Comparison of ENCODE assay signal across 8 cellular contexts in the genomic region with DNA sequence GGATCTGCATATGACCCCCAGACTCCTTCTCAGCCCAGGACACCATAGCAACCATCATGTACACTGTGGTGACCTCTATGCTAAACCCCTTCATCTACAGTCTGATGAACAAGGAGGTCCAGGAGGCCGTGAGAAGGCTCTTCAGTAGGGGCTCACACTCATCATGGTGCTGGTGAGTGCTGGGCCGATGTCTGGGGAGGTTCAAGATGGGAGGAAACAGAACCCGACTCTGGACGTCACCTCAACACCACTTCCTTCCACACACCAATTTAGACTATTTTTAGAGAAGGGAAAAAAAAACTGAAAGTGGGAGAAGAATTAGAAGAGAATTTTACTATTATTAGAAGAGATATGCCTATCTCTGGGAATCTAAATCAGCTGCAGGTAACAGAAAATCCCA. TPM values are rescaled to one million over a fixed set of nuclear protein-coding genes. Genes with fewer than 3 reads are reported as not detected.
DNase-seq lines count a peak whose midpoint lies in the region; ATAC-seq lines count a peak whose summit lies in the region.
"Not testable (repeated sequence)": the region's sequence is repeated elsewhere in the genome, so short reads cannot be mapped to it uniquely, and the experiment has no call there.

No MANE protein-coding gene starts in this region.

- H3K27me3 ChIP-seq in CD8-positive, alpha-beta memory T cell (ENCODE audit: insufficient read depth, low read length, poor library complexity, severe bottlenecking), result not testable (repeated sequence)

- H3K36me3 ChIP-seq in CD8-positive, alpha-beta memory T cell (ENCODE audit: insufficient read depth, low read length), result not testable (repeated sequence)

- not testable (repeated sequence) for H3K4me3 ChIP-seq in CD8-positive, alpha-beta memory T cell (ENCODE audit: low read length)

- H3K4me3 Mint-ChIP-seq in CD8-positive, alpha-beta memory T cell, result peak overlapping the region in 6 of 7 donors; percentile 33 to 74 (median 65)
- peak overlapping the region; percentile 76 for H3K4me3 Mint-ChIP-seq in T-helper 2 cell treated with Interferon-gamma antibody and Interleukin-4, amounts not matched to agents 5 μg/mL and 100 μg/mL, for 36 hours
- H3K4me3 Mint-ChIP-seq in activated CD8-positive, alpha-beta memory T cell treated with anti-CD3 and anti-CD28 coated beads, Interleukin-2, amount 10 ng/mL, durations not matched to agents 7 days and 5 days, result peak overlapping the region; percentile 72
- peak overlapping the region; percentile 51 for H3K4me3 Mint-ChIP-seq in activated T-helper 2 cell treated with anti-CD3 and anti-CD28 coated beads, Interferon-gamma antibody, Interleukin-2, Interleukin-4, amounts not matched to agents 10 μg/mL and 5 μg/mL and 100 μg/mL, durations not matched to agents 14 hours and 24 hours and 36 hours (ENCODE audit: low read depth)
- H3K4me3 Mint-ChIP-seq in activated naive CD8-positive, alpha-beta T cell treated with anti-CD3 and anti-CD28 coated beads for 36 hours, result peak overlapping the region; percentile 80
- peak overlapping the region; percentile 54 to 80 for H3K4me3 Mint-ChIP-seq in effector memory CD8-positive, alpha-beta T cell
- H3K4me3 Mint-ChIP-seq in naive thymus-derived CD8-positive, alpha-beta T cell, result peak overlapping the region; percentile 12 to 84 (median 69)
- peak overlapping the region; percentile 85 for H3K4me3 Mint-ChIP-seq in stimulated activated naive CD8-positive, alpha-beta T cell treated with anti-CD3 and anti-CD28 coated beads, Interleukin-15, amount 100 ng/mL, for 72 hours

- not testable (repeated sequence) for H3K36me3 Mint-ChIP-seq in CD8-positive, alpha-beta memory T cell; T-helper 2 cell treated with Interferon-gamma antibody and Interleukin-4, amounts not matched to agents 5 μg/mL and 100 μg/mL, for 36 hours (ENCODE audit: low read depth); activated CD8-positive, alpha-beta memory T cell treated with anti-CD3 and anti-CD28 coated beads, Interleukin-2, amount 10 ng/mL, durations not matched to agents 7 days and 5 days; activated T-helper 2 cell treated with anti-CD3 and anti-CD28 coated beads, Interferon-gamma antibody, Interleukin-2, Interleukin-4, amounts not matched to agents 10 μg/mL and 5 μg/mL and 100 μg/mL, durations not matched to agents 14 hours and 24 hours and 36 hours (ENCODE audit: low read depth); activated naive CD8-positive, alpha-beta T cell treated with anti-CD3 and anti-CD28 coated beads for 36 hours; effector memory CD8-positive, alpha-beta T cell (ENCODE audit: insufficient read depth); naive thymus-derived CD8-positive, alpha-beta T cell

- H3K27ac ChIP-seq in CD8-positive, alpha-beta memory T cell (ENCODE audit: low read depth, low read length), result not testable (repeated sequence)

- ATAC-seq in activated CD8-positive, alpha-beta memory T cell treated with anti-CD3 and anti-CD28 coated beads, Interleukin-2, amount 10 ng/mL, durations not matched to agents 7 days and 5 days, result peak; percentile 57
- peak; percentile 24 for ATAC-seq in effector memory CD8-positive, alpha-beta T cell (replicated peaks)
- ATAC-seq in naive thymus-derived CD8-positive, alpha-beta T cell, result peak in 1 of 2 donors; percentile 72
- peak; percentile 55 for ATAC-seq in stimulated activated naive CD8-positive, alpha-beta T cell treated with anti-CD3 and anti-CD28 coated beads, Interleukin-15, amount 100 ng/mL, for 72 hours

- CTCF ChIA-PET in CD8-positive, alpha-beta memory T cell (lab: Charles Lee); activated CD8-positive, alpha-beta memory T cell treated with anti-CD3 and anti-CD28 coated beads, Interleukin-2, amount 10 ng/mL, durations not matched to agents 7 days and 5 days (lab: Charles Lee): not testable (repeated sequence)

- DNase-seq in CD8-positive, alpha-beta memory T cell; T-helper 2 cell treated with Interferon-gamma antibody and Interleukin-4, amounts not matched to agents 5 μg/mL and 100 μg/mL, for 36 hours (ENCODE audit: low spot score); activated CD8-positive, alpha-beta memory T cell treated with anti-CD3 and anti-CD28 coated beads, Interleukin-2, amount 10 ng/mL, durations not matched to agents 7 days and 5 days; activated T-helper 2 cell treated with anti-CD3 and anti-CD28 coated beads, Interferon-gamma antibody, Interleukin-2, Interleukin-4, amounts not matched to agents 10 μg/mL and 5 μg/mL and 100 μg/mL, durations not matched to agents 14 hours and 24 hours and 36 hours (ENCODE audit: low spot score); activated naive CD8-positive, alpha-beta T cell treated with anti-CD3 and anti-CD28 coated beads for 36 hours; effector memory CD8-positive, alpha-beta T cell; naive thymus-derived CD8-positive, alpha-beta T cell; stimulated activated naive CD8-positive, alpha-beta T cell treated with anti-CD3 and anti-CD28 coated beads, Interleukin-15, amount 100 ng/mL, for 72 hours: not testable (repeated sequence)

- H3K9me3 ChIP-seq in CD8-positive, alpha-beta memory T cell (ENCODE audit: low read length), result not testable (repeated sequence)

- H3K9me3 Mint-ChIP-seq in CD8-positive, alpha-beta memory T cell; T-helper 2 cell treated with Interferon-gamma antibody and Interleukin-4, amounts not matched to agents 5 μg/mL and 100 μg/mL, for 36 hours; activated CD8-positive, alpha-beta memory T cell treated with anti-CD3 and anti-CD28 coated beads, Interleukin-2, amount 10 ng/mL, durations not matched to agents 7 days and 5 days (ENCODE audit: low read depth); activated T-helper 2 cell treated with anti-CD3 and anti-CD28 coated beads, Interferon-gamma antibody, Interleukin-2, Interleukin-4, amounts not matched to agents 10 μg/mL and 5 μg/mL and 100 μg/mL, durations not matched to agents 14 hours and 24 hours and 36 hours; activated naive CD8-positive, alpha-beta T cell treated with anti-CD3 and anti-CD28 coated beads for 36 hours; effector memory CD8-positive, alpha-beta T cell; naive thymus-derived CD8-positive, alpha-beta T cell; stimulated activated naive CD8-positive, alpha-beta T cell treated with anti-CD3 and anti-CD28 coated beads, Interleukin-15, amount 100 ng/mL, for 72 hours: not testable (repeated sequence)

- intact Hi-C loops in activated T-helper 2 cell treated with anti-CD3 and anti-CD28 coated beads, Interferon-gamma antibody, Interleukin-2, Interleukin-4, amounts not matched to agents 10 μg/mL and 5 μg/mL and 100 μg/mL, durations not matched to agents 14 hours and 24 hours and 36 hours (cut with micrococcal nuclease), result not testable (repeated sequence)

- POLR2A ChIA-PET in CD8-positive, alpha-beta memory T cell (lab: Charles Lee); naive thymus-derived CD8-positive, alpha-beta T cell (lab: Charles Lee): not testable (repeated sequence)

- peaks cover 10 to 15% (median 15%) of the 10 kb centered on the region in 3 donors for H3K4me1 Mint-ChIP-seq in CD8-positive, alpha-beta memory T cell
- H3K4me1 Mint-ChIP-seq in T-helper 2 cell treated with Interferon-gamma antibody and Interleukin-4, amounts not matched to agents 5 μg/mL and 100 μg/mL, for 36 hours (ENCODE audit: low read depth), result peaks cover 11% of the 10 kb centered on the region
- peaks cover 16% of the 10 kb centered on the region for H3K4me1 Mint-ChIP-seq in activated CD8-positive, alpha-beta memory T cell treated with anti-CD3 and anti-CD28 coated beads, Interleukin-2, amount 10 ng/mL, durations not matched to agents 7 days and 5 days
- H3K4me1 Mint-ChIP-seq in activated T-helper 2 cell treated with anti-CD3 and anti-CD28 coated beads, Interferon-gamma antibody, Interleukin-2, Interleukin-4, amounts not matched to agents 10 μg/mL and 5 μg/mL and 100 μg/mL, durations not matched to agents 14 hours and 24 hours and 36 hours (ENCODE audit: low read depth), result peaks cover 12% of the 10 kb centered on the region
- peaks cover 19% of the 10 kb centered on the region for H3K4me1 Mint-ChIP-seq in activated naive CD8-positive, alpha-beta T cell treated with anti-CD3 and anti-CD28 coated beads for 36 hours
- H3K4me1 Mint-ChIP-seq in effector memory CD8-positive, alpha-beta T cell (ENCODE audit: low read depth in 2 of 2), result peaks cover 8 to 11% of the 10 kb centered on the region in 2 donors
- H3K4me1 Mint-ChIP-seq in naive thymus-derived CD8-positive, alpha-beta T cell, result peaks cover 10 to 26% (median 21%) of the 10 kb centered on the region in 4 donors
- peaks cover 19% of the 10 kb centered on the region for H3K4me1 Mint-ChIP-seq in stimulated activated naive CD8-positive, alpha-beta T cell treated with anti-CD3 and anti-CD28 coated beads, Interleukin-15, amount 100 ng/mL, for 72 hours

- not testable (repeated sequence) for H3K4me1 ChIP-seq in CD8-positive, alpha-beta memory T cell (ENCODE audit: insufficient read depth, low read length)

- H3K27ac Mint-ChIP-seq in CD8-positive, alpha-beta memory T cell, result peak overlapping the region in 3 of 8 donors; percentile 19 to 65 (median 47)
- peak overlapping the region; percentile 50 for H3K27ac Mint-ChIP-seq in T-helper 2 cell treated with Interferon-gamma antibody and Interleukin-4, amounts not matched to agents 5 μg/mL and 100 μg/mL, for 36 hours
- H3K27ac Mint-ChIP-seq in activated CD8-positive, alpha-beta memory T cell treated with anti-CD3 and anti-CD28 coated beads, Interleukin-2, amount 10 ng/mL, durations not matched to agents 7 days and 5 days, result peak overlapping the region; percentile 85
- peak overlapping the region; percentile 34 for H3K27ac Mint-ChIP-seq in activated T-helper 2 cell treated with anti-CD3 and anti-CD28 coated beads, Interferon-gamma antibody, Interleukin-2, Interleukin-4, amounts not matched to agents 10 μg/mL and 5 μg/mL and 100 μg/mL, durations not matched to agents 14 hours and 24 hours and 36 hours
- H3K27ac Mint-ChIP-seq in activated naive CD8-positive, alpha-beta T cell treated with anti-CD3 and anti-CD28 coated beads for 36 hours, result peak overlapping the region; percentile 88
- peak overlapping the region; percentile 49 to 91 for H3K27ac Mint-ChIP-seq in effector memory CD8-positive, alpha-beta T cell
- peak overlapping the region in 9 of 10 donors; percentile 65 to 97 (median 86) for H3K27ac Mint-ChIP-seq in naive thymus-derived CD8-positive, alpha-beta T cell
- peak overlapping the region; percentile 94 for H3K27ac Mint-ChIP-seq in stimulated activated naive CD8-positive, alpha-beta T cell treated with anti-CD3 and anti-CD28 coated beads, Interleukin-15, amount 100 ng/mL, for 72 hours

- not testable (repeated sequence) for H3K27me3 Mint-ChIP-seq in CD8-positive, alpha-beta memory T cell; T-helper 2 cell treated with Interferon-gamma antibody and Interleukin-4, amounts not matched to agents 5 μg/mL and 100 μg/mL, for 36 hours (ENCODE audit: low read depth); activated CD8-positive, alpha-beta memory T cell treated with anti-CD3 and anti-CD28 coated beads, Interleukin-2, amount 10 ng/mL, durations not matched to agents 7 days and 5 days; activated T-helper 2 cell treated with anti-CD3 and anti-CD28 coated beads, Interferon-gamma antibody, Interleukin-2, Interleukin-4, amounts not matched to agents 10 μg/mL and 5 μg/mL and 100 μg/mL, durations not matched to agents 14 hours and 24 hours and 36 hours (ENCODE audit: low read depth); activated naive CD8-positive, alpha-beta T cell treated with anti-CD3 and anti-CD28 coated beads for 36 hours; effector memory CD8-positive, alpha-beta T cell; naive thymus-derived CD8-positive, alpha-beta T cell; stimulated activated naive CD8-positive, alpha-beta T cell treated with anti-CD3 and anti-CD28 coated beads, Interleukin-15, amount 100 ng/mL, for 72 hours

RNA-seq across cellular contexts. Expression of gene THOC3, which starts 39.1 kb away (rescaled TPM):
- total RNA-seq in CD8-positive, alpha-beta memory T cell, result 10 to 100 TPM; 62.0 to 63.5 TPM
- polyA plus RNA-seq in CD8-positive, alpha-beta memory T cell, result 73.0 TPM
- total RNA-seq in activated CD8-positive, alpha-beta memory T cell treated with anti-CD3 and anti-CD28 coated beads, Interleukin-2, amount 10 ng/mL, durations not matched to agents 7 days and 5 days, result 10 to 100 TPM; 61.0 to 69.4 TPM
- total RNA-seq in activated T-helper 2 cell treated with anti-CD3 and anti-CD28 coated beads, Interferon-gamma antibody, Interleukin-2, Interleukin-4, amounts not matched to agents 10 μg/mL and 5 μg/mL and 100 μg/mL, durations not matched to agents 14 hours and 24 hours and 36 hours, result 89.8 and 95.5 TPM in 2 replicates
- 10 to 100 TPM; 72.2 to 82.1 TPM for total RNA-seq in activated naive CD8-positive, alpha-beta T cell treated with anti-CD3 and anti-CD28 coated beads for 36 hours
- 10 to 100 TPM; 45.6 to 49.7 TPM for total RNA-seq in naive thymus-derived CD8-positive, alpha-beta T cell
- 100 to 1,000 TPM; 108 to 115 (median 112) TPM for polyA plus RNA-seq in naive thymus-derived CD8-positive, alpha-beta T cell
